ENCODE assay signal across 30 cellular contexts in the genomic region with DNA sequence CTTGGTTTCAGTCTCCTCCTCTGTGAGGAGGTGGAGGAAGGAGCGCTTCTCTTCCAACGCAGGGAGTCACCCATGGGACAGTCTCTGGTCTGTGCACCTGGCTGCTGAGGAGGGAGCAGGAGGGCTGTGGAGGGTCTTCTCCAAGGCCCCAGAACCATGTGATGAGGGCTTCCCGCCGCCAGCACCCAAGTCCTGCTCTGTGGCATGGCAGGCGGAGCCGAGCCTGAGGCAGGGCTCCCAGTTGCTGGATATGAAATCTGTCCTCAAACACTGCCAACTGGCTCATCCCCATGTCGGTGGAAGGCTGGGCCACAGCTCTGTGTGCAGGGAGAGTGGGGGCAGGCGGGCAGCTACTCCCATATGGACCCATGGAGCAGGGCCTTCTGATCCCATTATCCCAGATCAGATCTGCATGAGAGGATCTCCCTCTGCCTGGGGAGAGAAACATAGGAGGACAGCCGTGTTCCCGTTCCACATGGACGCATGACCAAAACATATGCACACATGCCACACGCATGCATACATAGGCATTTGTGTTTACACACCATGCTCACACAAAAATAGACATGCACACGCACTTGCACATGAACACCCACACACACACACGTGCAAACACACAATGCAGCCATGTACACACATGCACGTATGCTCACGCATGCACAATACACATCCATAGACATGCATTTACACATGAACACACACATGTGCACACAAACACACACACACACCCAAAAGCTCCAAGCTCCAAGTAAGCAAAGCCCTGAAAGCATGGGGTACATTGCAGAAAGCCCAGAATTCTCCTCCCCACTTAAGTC. TPM values are rescaled to one million over a fixed set of nuclear protein-coding genes. Genes with fewer than 3 reads are reported as not detected.
"Had no signal": no experiment of that assay in that cellular context is flagged by ENCODE, and none has a peak within 500 bp of the region (broad histone marks: within the 10 kb centered on the region; RNA-seq: fewer than 3 reads in every experiment).

No MANE protein-coding gene starts in this region.

- H3K36me3 ChIP-seq: cardiac muscle cell had no signal

- H3K4me3 ChIP-seq: cardiac muscle cell, SK-N-MC had no signal

- H3K27me3 Mint-ChIP-seq: activated CD4-positive, alpha-beta T cell treated with anti-CD3 and anti-CD28 coated beads, Interleukin-2, amount 10 ng/mL, durations not matched to agents 7 days and 5 days; activated naive CD8-positive, alpha-beta T cell had no signal

- H3K4me1 Mint-ChIP-seq: activated CD4-positive, alpha-beta T cell treated with anti-CD3 and anti-CD28 coated beads, Interleukin-2, amount 10 ng/mL, durations not matched to agents 7 days and 5 days; activated T-helper 17 cell treated with anti-CD3 and anti-CD28 coated beads, Interleukin-2, amount 50 U/mL, for 72 hours; T-cell had no signal

- H3K27ac Mint-ChIP-seq: activated CD4-positive, alpha-beta memory T cell treated with anti-CD3 and anti-CD28 coated beads for 36 hours; activated CD4-positive, alpha-beta T cell treated with anti-CD3 and anti-CD28 coated beads, Interleukin-2, amount 10 ng/mL, durations not matched to agents 7 days and 5 days; activated naive CD4-positive, alpha-beta T cell treated with anti-CD3 and anti-CD28 coated beads for 36 hours; activated naive CD8-positive, alpha-beta T cell; activated T-helper 17 cell treated with anti-CD3 and anti-CD28 coated beads, Interleukin-2, amount 50 U/mL, for 72 hours; T-cell had no signal

- H3K9me3 Mint-ChIP-seq: activated CD4-positive, alpha-beta memory T cell treated with anti-CD3 and anti-CD28 coated beads for 36 hours; activated CD4-positive, alpha-beta T cell treated with anti-CD3 and anti-CD28 coated beads, Interleukin-2, amount 10 ng/mL, durations not matched to agents 7 days and 5 days; activated naive CD4-positive, alpha-beta T cell treated with anti-CD3 and anti-CD28 coated beads for 36 hours; activated T-cell treated with anti-CD3 and anti-CD28 coated beads, Interleukin-2, amount 50 U/mL, for 4 hours; activated T-helper 17 cell treated with anti-CD3 and anti-CD28 coated beads, Interleukin-2, amount 50 U/mL, for 72 hours; T-cell had no signal

- H3K27ac ChIP-seq: cardiac muscle cell, SK-N-MC had no signal

- DNase-seq: activated CD4-positive, alpha-beta memory T cell treated with anti-CD3 and anti-CD28 coated beads for 36 hours; activated CD4-positive, alpha-beta T cell treated with anti-CD3 and anti-CD28 coated beads, Interleukin-2, amount 10 ng/mL, durations not matched to agents 7 days and 5 days; activated CD4-positive, CD25-positive, alpha-beta regulatory T cell; activated CD8-positive, alpha-beta memory T cell treated with anti-CD3 and anti-CD28 coated beads for 24 hours; activated gamma-delta T cell; activated naive CD4-positive, alpha-beta T cell treated with anti-CD3 and anti-CD28 coated beads for 36 hours; activated T-cell treated with anti-CD3 and anti-CD28 coated beads, Interleukin-2, amount 50 U/mL, for 4 hours; amygdala; KG1; NCI-H1092; NCI-H1417; NCI-H1930; NCI-H2171; NCI-H2227 treated with DMSO at 0.1 percent for 48 hours; NCI-H446 treated with DMSO at 0.1 percent for 48 hours; NCI-H524 treated with DMSO at 0.1 percent for 48 hours; NCI-H748 treated with DMSO at 0.1 percent for 48 hours; T-cell; T-helper 2 cell; T1000 had no signal

- H3K4me3 Mint-ChIP-seq: activated CD4-positive, alpha-beta memory T cell treated with anti-CD3 and anti-CD28 coated beads for 36 hours; activated CD4-positive, alpha-beta T cell treated with anti-CD3 and anti-CD28 coated beads, Interleukin-2, amount 10 ng/mL, durations not matched to agents 7 days and 5 days; activated naive CD4-positive, alpha-beta T cell treated with anti-CD3 and anti-CD28 coated beads for 36 hours; activated naive CD8-positive, alpha-beta T cell; activated T-cell treated with anti-CD3 and anti-CD28 coated beads, Interleukin-2, amount 50 U/mL, for 4 hours; activated T-helper 17 cell treated with anti-CD3 and anti-CD28 coated beads, Interleukin-2, amount 50 U/mL, for 72 hours; brain; T-cell had no signal

- H3K36me3 Mint-ChIP-seq: activated CD4-positive, alpha-beta memory T cell treated with anti-CD3 and anti-CD28 coated beads for 36 hours; activated naive CD8-positive, alpha-beta T cell; brain; T-cell had no signal

- ATAC-seq: activated T-cell treated with anti-CD3 and anti-CD28 coated beads, Interleukin-2, amount 50 U/mL, for 4 hours; activated T-helper 17 cell treated with anti-CD3 and anti-CD28 coated beads, Interleukin-2, amount 50 U/mL, for 72 hours; T-cell had no signal

- FAIRE-seq: astrocyte, TTC549 had no signal

RNA-seq across cellular contexts. Expression of gene EN2, which starts 38.8 kb away (rescaled TPM):
- total RNA-seq: activated CD4-positive, alpha-beta memory T cell treated with anti-CD3 and anti-CD28 coated beads for 36 hours; activated CD4-positive, alpha-beta T cell treated with anti-CD3 and anti-CD28 coated beads, Interleukin-2, amount 10 ng/mL, durations not matched to agents 7 days and 5 days; activated naive CD4-positive, alpha-beta T cell treated with anti-CD3 and anti-CD28 coated beads for 36 hours; activated T-cell treated with anti-CD3 and anti-CD28 coated beads, Interleukin-2, amount 50 U/mL, for 4 hours; activated T-helper 17 cell treated with anti-CD3 and anti-CD28 coated beads, Interleukin-2, amount 50 U/mL, for 72 hours; astrocyte; cardiac muscle cell; M059J; OCI-LY7; RPMI7951; T-cell had no signal
- polyA plus RNA-seq: cardiac muscle cell had no signal
